29 cellular contexts compared by ENCODE assay signal in the genomic region with DNA sequence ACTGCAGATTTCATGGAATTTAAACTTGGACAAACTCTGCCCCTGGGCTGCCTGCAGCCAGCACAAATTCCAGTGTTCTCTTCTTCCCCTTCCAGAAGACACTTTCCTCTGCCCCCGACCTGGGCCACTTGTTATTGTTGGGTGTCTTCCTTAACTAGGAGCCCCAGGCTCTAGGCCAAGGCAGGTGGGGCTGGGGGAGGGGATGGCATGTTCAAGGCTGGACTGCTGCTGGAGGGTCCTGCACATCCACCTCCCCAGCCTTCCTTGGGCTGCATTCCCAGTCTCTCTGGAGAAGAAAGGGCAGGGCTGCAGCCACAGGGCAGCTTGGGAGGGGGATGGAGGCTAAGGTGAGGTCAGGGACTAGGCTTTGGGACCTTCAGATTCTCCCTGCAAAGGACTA. TPM values are rescaled to one million over a fixed set of nuclear protein-coding genes. Genes with fewer than 3 reads are reported as not detected.
"Had no signal": no experiment of that assay in that cellular context is flagged by ENCODE, and none has a peak within 500 bp of the region (broad histone marks: within the 10 kb centered on the region; RNA-seq: fewer than 3 reads in every experiment).

No MANE protein-coding gene starts in this region.

- H3K9me3 ChIP-seq: stomach, suprapubic skin, testis, thoracic aorta, tibial artery, tibial nerve, transverse colon, upper lobe of left lung, upper lobe of right lung, uterus, vagina had no signal

- H3K4me1 ChIP-seq: suprapubic skin, testis, tibial artery, tibial nerve, transverse colon, upper lobe of left lung, upper lobe of right lung, uterus had no signal

- H3K36me3 ChIP-seq: stomach, suprapubic skin, thoracic aorta, tibial artery, tibial nerve, transverse colon, upper lobe of left lung, upper lobe of right lung, uterus, vagina had no signal

- H3K4me3 ChIP-seq: stomach, suprapubic skin, testis, thoracic aorta, tibial artery, tibial nerve, transverse colon, upper lobe of left lung, upper lobe of right lung, uterus, vagina had no signal

- ATAC-seq: stimulated activated effector memory CD8-positive, alpha-beta T cell treated with anti-CD3 and anti-CD28 coated beads, Interleukin-12 subunit alpha, Interleukin-12 subunit beta, amount 100 ng/mL, for 72 hours; stimulated activated memory B cell treated with anti-CD40 and anti-IgM and Interleukin-4, amounts not matched to agents 10 μg/mL and 1 μg/mL and 100 μg/mL, for 72 hours; stimulated activated naive B cell treated with anti-CD40 and anti-IgM and Interleukin-4, amounts not matched to agents 10 μg/mL and 1 μg/mL and 100 μg/mL, for 72 hours; stimulated activated naive CD8-positive, alpha-beta T cell treated with anti-CD3 and anti-CD28 coated beads, Interleukin-15, amount 100 ng/mL, for 72 hours; stimulated activated naive CD8-positive, alpha-beta T cell treated with anti-CD3 and anti-CD28 coated beads, Interleukin-15, Interleukin-2, amounts not matched to agents 100 U/mL and 50 U/mL, for 24 hours; upper lobe of right lung had no signal

- H3K27me3 ChIP-seq: stomach, suprapubic skin, testis, tibial nerve, transverse colon, upper lobe of left lung, upper lobe of right lung, uterus, vagina had no signal

- H3K27ac ChIP-seq: stomach, suprapubic skin, testis, thoracic aorta, tibial artery, tibial nerve, transverse colon, upper lobe of left lung, upper lobe of right lung, uterus, vagina had no signal

- DNase-seq: stimulated activated CD4-positive, alpha-beta T cell treated with anti-CD3 and anti-CD28 coated beads, Interleukin-2, amount 100 ng/mL, for 48 hours; stimulated activated CD4-positive, alpha-beta T cell treated with anti-CD3 and anti-CD28 coated beads, Interleukin-4, amount 100 ng/mL, for 1 hour; stimulated activated CD4-positive, alpha-beta T cell treated with anti-CD3 and anti-CD28 coated beads, Interleukin-4, amount 100 ng/mL, for 24 hours; stimulated activated CD4-positive, alpha-beta T cell treated with anti-CD3 and anti-CD28 coated beads, Interleukin-4, amount 100 ng/mL, for 4 hours; stimulated activated CD8-positive, alpha-beta memory T cell treated with anti-CD3 and anti-CD28 coated beads, Interleukin-4, amount 100 ng/mL, for 48 hours; stimulated activated naive B cell treated with anti-CD40 and anti-IgM and Interleukin-4, amounts not matched to agents 10 μg/mL and 1 μg/mL and 100 μg/mL, for 72 hours; stimulated activated naive CD4-positive, alpha-beta T cell; stimulated activated naive CD4-positive, alpha-beta T cell treated with Interleukin-2 at 50 U/mL for 16 hours; stimulated activated naive CD8-positive, alpha-beta T cell treated with anti-CD3 and anti-CD28 coated beads, Interleukin-15, amount 100 ng/mL, for 72 hours; stimulated activated naive CD8-positive, alpha-beta T cell treated with anti-CD3 and anti-CD28 coated beads, Interleukin-15, Interleukin-2, amounts not matched to agents 100 U/mL and 50 U/mL, for 24 hours; stomach; substantia nigra; testis; tibial artery; transverse colon; trophoblast cell; upper lobe of left lung; upper lobe of right lung; uterus had no signal

RNA-seq across cellular contexts. Expression of gene SLC22A6, which starts 11.5 kb away (rescaled TPM):
- total RNA-seq: stomach, subcutaneous adipose tissue, suprapubic skin, testis, thoracic aorta, tibial nerve, transverse colon, upper lobe of left lung, upper lobe of right lung, ureter, urinary bladder, uterus, vagina had no signal
- polyA plus RNA-seq: stomach, thymus, urinary bladder had no signal

RNA-seq across cellular contexts. Expression of gene SLC22A8, which starts 19.4 kb away (rescaled TPM):
- total RNA-seq: stomach, subcutaneous adipose tissue, suprapubic skin, thoracic aorta, tibial nerve, transverse colon, upper lobe of left lung, upper lobe of right lung, ureter, urinary bladder, uterus, vagina had no signal
- polyA plus RNA-seq: stomach, urinary bladder had no signal
